Comparison of ENCODE assay signal across 8 cellular contexts in the genomic region with DNA sequence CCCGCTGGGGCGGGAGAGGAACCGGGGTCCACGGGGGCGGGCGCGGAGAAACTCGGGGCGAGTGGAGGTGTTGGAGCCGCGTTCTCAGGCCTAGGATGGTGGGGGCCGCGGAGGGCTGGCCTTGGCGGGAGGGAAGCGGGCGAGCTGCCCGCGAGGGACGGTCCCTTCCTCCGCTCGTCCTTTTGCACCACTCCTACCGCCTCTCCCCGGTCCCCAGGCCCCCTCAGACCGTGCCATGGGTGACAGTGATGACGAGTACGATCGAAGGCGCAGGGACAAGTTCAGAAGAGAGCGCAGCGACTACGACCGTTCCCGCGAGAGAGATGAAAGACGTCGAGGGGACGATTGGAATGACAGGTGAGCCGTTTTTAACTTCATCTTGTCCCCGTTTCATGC. TPM values are rescaled to one million over a fixed set of nuclear protein-coding genes. Genes with fewer than 3 reads are reported as not detected.
DNase-seq lines count a peak whose midpoint lies in the region; ATAC-seq and TF ChIP-seq lines count a peak whose summit lies in the region.

No MANE protein-coding gene starts in this region.

- H3K9me3 ChIP-seq in thyroid gland, result no peaks in the 10 kb centered on the region

- no peaks in the 10 kb centered on the region for H3K27me3 ChIP-seq in thyroid gland

- H3K4me1 ChIP-seq in thyroid gland, result peaks cover 24% of the 10 kb centered on the region in 2 donors

- DNase-seq in NCI-H345 (lab: John Stamatoyannopoulos, UW), result peak; percentile 26
- no peak for DNase-seq in NCI-H345 treated with DMSO at 0.1 percent for 48 hours (lab: John Stamatoyannopoulos, UW; ENCODE audit: unreplicated experiment)
- DNase-seq in OCI-M1 (lab: John Stamatoyannopoulos, UW), result peak; percentile 57
- DNase-seq in cerebellum (ENCODE audit: low spot score), result peak; percentile 50
- DNase-seq in lower leg skin (ENCODE audit: low spot score in 2 of 2), result no peak
- no peak for DNase-seq in thyroid gland
- DNase-seq in ureter (ENCODE audit: low spot score), result no peak

- WGBS in lower leg skin, 2 donors, result 0% methylated on average over 29 to 32 of the region's 39 CpGs
- WGBS in thyroid gland, 2 donors, result 0% methylated on average over 20 to 24 of the region's 39 CpGs

- TF ChIP-seq CTCF in lower leg skin (IDR thresholded peaks at IDR 0.05) (no peak), thyroid gland (IDR thresholded peaks at IDR 0.05) (no peak)

- intact Hi-C loops in lower leg skin (cut with DNase I; ENCODE audit: low total_unique reads), result no loop called here
- intact Hi-C loops in thyroid gland (cut with DNase I), result no loop called here

- H3K4me3 ChIP-seq in lower leg skin (ENCODE audit: low read depth, poor library complexity, severe bottlenecking), result peak overlapping the region; percentile 96
- H3K4me3 ChIP-seq in thyroid gland (replicated peaks in 1 of 3), result peak overlapping the region; percentile 77 to 100 (median 83)

- peak overlapping the region; percentile 79 to 94 (median 93) for H3K27ac ChIP-seq in thyroid gland

- ATAC-seq in HG02623 (IDR thresholded peaks at IDR 0.05; ENCODE audit: unreplicated experiment), result peak; percentile 21

- peaks cover 13 to 31% of the 10 kb centered on the region in 2 donors for H3K36me3 ChIP-seq in thyroid gland

- TF ChIP-seq POLR2A in lower leg skin (IDR thresholded peaks at IDR 0.05) (no peak), thyroid gland (IDR thresholded peaks at IDR 0.05) (no peak)

RNA-seq across cellular contexts. Expression of gene SRRT, which starts 0.5 kb away (rescaled TPM):
- total RNA-seq in cerebellum, result 34.2 TPM
- 100 to 1,000 TPM in 2 of 4 donors, 10 to 100 TPM in 2; 73.3 to 129 (median 107) TPM for total RNA-seq in lower leg skin
- 100 to 1,000 TPM in 1 of 4 donors, 10 to 100 TPM in 3; 62.5 to 109 (median 93.2) TPM for total RNA-seq in thyroid gland
- 133 TPM for total RNA-seq in ureter

RNA-seq across cellular contexts. Expression of gene TRIP6, which starts 8.2 kb away (rescaled TPM):
- total RNA-seq in cerebellum (7.6 TPM), lower leg skin (10 to 100 TPM; 71.8 to 88.7 (median 81.0) TPM), thyroid gland (100 to 1,000 TPM in 3 of 4 donors, 10 to 100 TPM in 1; 64.5 to 122 (median 109) TPM), ureter (120 TPM)

RNA-seq across cellular contexts. Expression of gene UFSP1, which starts 14.2 kb away (rescaled TPM):
- total RNA-seq in cerebellum (2.3 TPM), lower leg skin (1 to 10 TPM; 3.9 to 6.1 (median 5.2) TPM), thyroid gland (10 to 100 TPM in 1 of 4 donors, 1 to 10 TPM in 3; 7.4 to 10.4 (median 8.9) TPM), ureter (4.6 TPM)

RNA-seq across cellular contexts. Expression of gene ACHE, which starts 20.3 kb away (rescaled TPM):
- total RNA-seq in cerebellum, result 14.4 TPM
- 1 to 10 TPM in 2 of 4 donors, under 1 TPM in 1, not detected in 1; 0.88 to 2.7 (median 1.1) TPM for total RNA-seq in lower leg skin
- total RNA-seq in thyroid gland, result 1 to 10 TPM; 1.0 to 4.8 (median 1.8) TPM
- total RNA-seq in ureter, result 4.0 TPM

RNA-seq across cellular contexts. Expression of gene SLC12A9, which starts 22.8 kb away (rescaled TPM):
- total RNA-seq in cerebellum, result 24.4 TPM
- 10 to 100 TPM; 14.0 to 32.9 (median 21.8) TPM for total RNA-seq in lower leg skin
- 10 to 100 TPM; 15.2 to 27.9 (median 17.2) TPM for total RNA-seq in thyroid gland
- total RNA-seq in ureter, result 41.9 TPM

Comparison
In these comparisons a context has a peak if more than half of its experiments do, and no peak if none do; other contexts are left out.
1. DNase-seq: peak in NCI-H345 (single experiment), OCI-M1 (single experiment) and cerebellum (single experiment); none in NCI-H345 treated with DMSO at 0.1 percent for 48 hours (single experiment), lower leg skin (0 of 2), thyroid gland (0 of 2) and ureter (single experiment).